15 cellular contexts compared by ENCODE assay signal in genomic region chrX:41148553-41148952, GRCh38.
A peak's percentile ranks its signal among the peaks of the same experiment; 100 is the strongest.
DNase-seq lines count a peak whose midpoint lies in the region; ATAC-seq and TF ChIP-seq lines count a peak whose summit lies in the region.
"Had no signal": no experiment of that assay in that cellular context is flagged by ENCODE, and none has a peak within 500 bp of the region (broad histone marks: within the 10 kb centered on the region; RNA-seq: fewer than 3 reads in every experiment).

No MANE protein-coding gene starts in this region.

- H3K9me3 Mint-ChIP-seq in endodermal cell: peaks cover 3% of the 10 kb centered on the region
- H3K9me3 Mint-ChIP-seq: activated CD4-positive, alpha-beta memory T cell treated with anti-CD3 and anti-CD28 coated beads for 36 hours; dendritic cell treated with granulocyte-macrophage colony-stimulating factor and Interleukin-4, amounts not matched to agents 40 ng/mL and 50 ng/mL, for 4 days had no signal

- no peak overlapping the region for H3K27ac Mint-ChIP-seq in endodermal cell
- H3K27ac Mint-ChIP-seq: activated CD4-positive, alpha-beta memory T cell treated with anti-CD3 and anti-CD28 coated beads for 36 hours; dendritic cell treated with granulocyte-macrophage colony-stimulating factor and Interleukin-4, amounts not matched to agents 40 ng/mL and 50 ng/mL, for 4 days had no signal

- CTCF ChIA-PET in RWPE1 (lab: Yijun Ruan, JAX): interaction anchor here (0.7 kb wide), 1 partner anchor 48 kb away, joined by 4 read pairs; no protein-coding TSS in a partner anchor

- POLR2A ChIA-PET in RWPE1 (lab: Yijun Ruan, JAX; ENCODE audit: low non-redundant PET): no interaction called here

- H3K9me3 ChIP-seq in GM23248 (ENCODE audit: low read depth) (no peaks in the 10 kb centered on the region), endodermal cell (ENCODE audit: control insufficient read depth, low read length) (no peaks in the 10 kb centered on the region)
- H3K9me3 ChIP-seq: transverse colon had no signal

- H3K4me1 ChIP-seq in GM23248 (ENCODE audit: insufficient read depth) (peaks cover 26% of the 10 kb centered on the region), endodermal cell (ENCODE audit: control insufficient read depth, insufficient read depth, low read length) (peaks cover 8% of the 10 kb centered on the region)
- H3K4me1 ChIP-seq: transverse colon had no signal

- ATAC-seq in GM18511 (IDR thresholded peaks at IDR 0.05; ENCODE audit: unreplicated experiment) (no peak), GM18873 (IDR thresholded peaks at IDR 0.05; ENCODE audit: low FRiP score, unreplicated experiment) (no peak)

- H3K4me3 ChIP-seq in GM23248 (no peak overlapping the region), retinal pigment epithelial cell (ENCODE audit: low read length) (no peak overlapping the region), endodermal cell (ENCODE audit: low read length) (no peak overlapping the region)
- H3K4me3 ChIP-seq: transverse colon had no signal

- peaks cover 51% of the 10 kb centered on the region for H3F3A ChIP-seq in GM23248 (ENCODE audit: insufficient read depth)

- in situ Hi-C loops in GM23248 (cut with MboI): no loop called here

- no peak overlapping the region for H3K4me3 Mint-ChIP-seq in endodermal cell
- H3K4me3 Mint-ChIP-seq: activated CD4-positive, alpha-beta memory T cell treated with anti-CD3 and anti-CD28 coated beads for 36 hours; dendritic cell treated with granulocyte-macrophage colony-stimulating factor and Interleukin-4, amounts not matched to agents 40 ng/mL and 50 ng/mL, for 4 days had no signal

- peaks cover 25% of the 10 kb centered on the region; the same call in 1 of the 2 replicates for H3K79me2 ChIP-seq in GM23248 (ENCODE audit: insufficient read depth)

- H3K27me3 ChIP-seq in GM23248 (replicated peaks; ENCODE audit: insufficient read depth): no peaks in the 10 kb centered on the region
- H3K27me3 ChIP-seq in endodermal cell (ENCODE audit: control insufficient read depth, insufficient read depth, low read length, poor library complexity, severe bottlenecking): no peaks in the 10 kb centered on the region
- H3K27me3 ChIP-seq: transverse colon had no signal

- no peak overlapping the region for H3K4me2 ChIP-seq in GM23248 (ENCODE audit: unreplicated experiment)

- peaks cover 29% of the 10 kb centered on the region for H3K36me3 ChIP-seq in GM23248 (ENCODE audit: low read depth)
- peaks cover 86% of the 10 kb centered on the region for H3K36me3 ChIP-seq in endodermal cell (ENCODE audit: control insufficient read depth, insufficient read depth, low read length)
- H3K36me3 ChIP-seq: transverse colon had no signal

- H3K4me1 Mint-ChIP-seq in endodermal cell: peaks cover 5% of the 10 kb centered on the region

- H3K27me3 Mint-ChIP-seq in endodermal cell (ENCODE audit: insufficient read depth): no peaks in the 10 kb centered on the region
- H3K27me3 Mint-ChIP-seq: activated CD4-positive, alpha-beta memory T cell treated with anti-CD3 and anti-CD28 coated beads for 36 hours; dendritic cell treated with granulocyte-macrophage colony-stimulating factor and Interleukin-4, amounts not matched to agents 40 ng/mL and 50 ng/mL, for 4 days had no signal

- 66 to 71% methylated on average over 4 of the region's 4 CpGs for WGBS in GM23248 (ENCODE audit: low coverage in 1 of 2, low lambda C conversion rate in 2 of 2, missing lambda C conversion rate in 2 of 2), 2 experiments
- 93% methylated on average over 4 of the region's 4 CpGs; no CpG with 5 or more reads in 1 of the 2 experiments for WGBS in endodermal cell (ENCODE audit: insufficient coverage in 1 of 2, insufficient read length in 1 of 2), 2 experiments

- TF ChIP-seq CTCF in RWPE1 (conservative IDR thresholded peaks at IDR 0.05; ENCODE audit: low read depth) (no peak), retinal pigment epithelial cell (conservative IDR thresholded peaks at IDR 0.05; ENCODE audit: low read depth, low read length) (no peak), endodermal cell (conservative IDR thresholded peaks at IDR 0.05) (no peak)

- no peaks in the 10 kb centered on the region; the same call in 1 of the 2 replicates for H4K20me1 ChIP-seq in GM23248 (ENCODE audit: insufficient read depth)

- no peak overlapping the region for H3K9ac ChIP-seq in GM23248
- H3K9ac ChIP-seq in endodermal cell (ENCODE audit: extremely low read depth, low read length, poor library complexity, severe bottlenecking): no peak overlapping the region

- H3K36me3 Mint-ChIP-seq in endodermal cell (ENCODE audit: low read depth): peaks cover 61% of the 10 kb centered on the region

- H3K9me2 ChIP-seq in GM23248 (ENCODE audit: insufficient read depth): no peaks in the 10 kb centered on the region

- intact Hi-C loops in posterior vena cava (cut with DNase I): no loop called here

- peak overlapping the region; percentile 31; the same call in 1 of the 2 replicates for H3K27ac ChIP-seq in GM23248
- no peak overlapping the region for H3K27ac ChIP-seq in RWPE1
- H3K27ac ChIP-seq in endodermal cell (ENCODE audit: low read depth, low read length): no peak overlapping the region
- H3K27ac ChIP-seq: HL-60, transverse colon had no signal

- H2AFZ ChIP-seq in GM23248: no peak overlapping the region

- DNase-seq in GM23248: peak; percentile 39
- DNase-seq in RWPE1 (ENCODE audit: low spot score): peak; percentile 8
- DNase-seq in fibroblast of peridontal ligament (ENCODE audit: extremely low read depth): peak; percentile 51
- DNase-seq in retinal pigment epithelial cell (ENCODE audit: low read depth): peak; percentile 76
- DNase-seq in posterior vena cava (ENCODE audit: low spot score): no peak
- no peak for DNase-seq in endodermal cell
- DNase-seq: activated CD4-positive, alpha-beta memory T cell treated with anti-CD3 and anti-CD28 coated beads for 36 hours; head of caudate nucleus; NCI-H2171; T-helper 2 cell; transverse colon had no signal

Comparison
In these comparisons a context has a peak if more than half of its experiments do, and no peak if none do; other contexts are left out.
1. DNase-seq: peak in GM23248 (single experiment), RWPE1 (single experiment), fibroblast of peridontal ligament (single experiment) and retinal pigment epithelial cell (single experiment); none in posterior vena cava (single experiment) and endodermal cell (single experiment).